In the genomic region with DNA sequence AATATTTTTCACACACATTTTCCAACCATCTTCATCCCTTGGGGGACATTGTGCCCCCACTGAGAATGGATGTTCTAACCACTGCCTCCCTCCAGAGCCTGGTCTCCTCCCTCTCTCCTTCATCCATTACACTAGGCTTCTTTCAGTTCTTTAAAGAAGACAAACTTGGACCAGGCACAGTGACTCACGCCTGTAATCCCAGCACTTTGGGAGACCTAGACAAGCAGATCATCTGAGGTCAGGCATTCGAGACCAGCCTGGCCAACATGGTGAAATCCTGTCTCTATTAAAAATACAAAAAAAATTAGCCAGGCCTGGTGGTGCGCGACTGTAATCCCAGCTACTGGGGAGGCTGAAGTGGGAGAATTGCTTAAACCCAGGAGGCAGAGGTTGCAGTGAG, we compare ENCODE assay signal across 1 cellular context.
TF ChIP-seq lines count a peak whose summit lies in the region.

No MANE protein-coding gene starts in this region.

TF ChIP-seq in IMR-90, 13 proteins besides CTCF, POLR2A, EP300 and RAD21 (continued from another document):
- TF ChIP-seq, protein P1, sequence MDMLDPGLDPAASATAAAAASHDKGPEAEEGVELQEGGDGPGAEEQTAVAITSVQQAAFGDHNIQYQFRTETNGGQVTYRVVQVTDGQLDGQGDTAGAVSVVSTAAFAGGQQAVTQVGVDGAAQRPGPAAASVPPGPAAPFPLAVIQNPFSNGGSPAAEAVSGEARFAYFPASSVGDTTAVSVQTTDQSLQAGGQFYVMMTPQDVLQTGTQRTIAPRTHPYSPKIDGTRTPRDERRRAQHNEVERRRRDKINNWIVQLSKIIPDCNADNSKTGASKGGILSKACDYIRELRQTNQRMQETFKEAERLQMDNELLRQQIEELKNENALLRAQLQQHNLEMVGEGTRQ (IDR thresholded peaks at IDR 0.05; ENCODE audit: low read depth, low read length): no peak
- no peak for TF ChIP-seq NFE2L2 (IDR thresholded peaks at IDR 0.05; ENCODE audit: low read depth, low read length)
- no peak for TF ChIP-seq FOS (IDR thresholded peaks at IDR 0.05; ENCODE audit: low read depth, low read length)
